Comparison of ENCODE assay signal across 24 cellular contexts in genomic region chr20:58626076-58626475, GRCh38.
"Had no signal": no experiment of that assay in that cellular context is flagged by ENCODE, and none has a peak within 500 bp of the region (broad histone marks: within the 10 kb centered on the region; RNA-seq: fewer than 3 reads in every experiment).

No MANE protein-coding gene starts in this region.

- H3K27me3 ChIP-seq: adrenal gland, ascending aorta, tibial nerve had no signal

- H3K9me3 ChIP-seq: adrenal gland, ascending aorta, gastrocnemius medialis, suprapubic skin, tibial nerve had no signal

- H3K4me3 ChIP-seq: adrenal gland, ascending aorta, gastrocnemius medialis, suprapubic skin, tibial nerve had no signal

- H3K36me3 ChIP-seq: adrenal gland, ascending aorta, gastrocnemius medialis, suprapubic skin, tibial nerve had no signal

- H3K27ac ChIP-seq: adrenal gland, ascending aorta, gastrocnemius medialis, suprapubic skin, tibial nerve had no signal

- DNase-seq: activated CD4-positive, alpha-beta T cell treated with anti-CD3 and anti-CD28 coated beads for 36 hours; activated CD4-positive, alpha-beta T cell treated with anti-CD3 and anti-CD28 coated beads, Interleukin-2, amount 50 U/mL, for 48 hours; activated CD8-positive, alpha-beta memory T cell treated with anti-CD3 and anti-CD28 coated beads, Interleukin-2, amount 50 U/mL, for 48 hours; activated naive CD4-positive, alpha-beta T cell; activated T-cell treated with anti-CD3 and anti-CD28 coated beads, Interleukin-2, amount 50 U/mL, for 4 hours; adrenal gland; central memory CD4-positive, alpha-beta T cell; effector memory CD4-positive, alpha-beta T cell; gastrocnemius medialis; hippocampal formation; left ventricle myocardium superior; mammary epithelial cell; nucleus accumbens; small intestine; stimulated activated CD4-positive, alpha-beta T cell treated with anti-CD3 and anti-CD28 coated beads, Interleukin-2, amount 100 ng/mL, for 24 hours; stimulated activated naive CD8-positive, alpha-beta T cell treated with anti-CD3 and anti-CD28 coated beads, Interleukin-15, amount 100 ng/mL, for 72 hours; T-helper 9 cell had no signal

- H3K4me1 ChIP-seq: adrenal gland, gastrocnemius medialis, tibial nerve had no signal

- ATAC-seq: activated CD4-positive, alpha-beta T cell treated with anti-CD3 and anti-CD28 coated beads for 36 hours; activated T-cell treated with anti-CD3 and anti-CD28 coated beads, Interleukin-2, amount 50 U/mL, for 4 hours; esophagus mucosa; gastrocnemius medialis; left ventricle myocardium superior; sciatic nerve; stimulated activated effector memory CD8-positive, alpha-beta T cell treated with anti-CD3 and anti-CD28 coated beads, Interleukin-12 subunit alpha, Interleukin-12 subunit beta, amount 100 ng/mL, for 72 hours; stimulated activated naive CD8-positive, alpha-beta T cell treated with anti-CD3 and anti-CD28 coated beads, Interleukin-15, amount 100 ng/mL, for 72 hours; WTC11 had no signal
